ENCODE assay signal across 1 cellular context in the genomic region with DNA sequence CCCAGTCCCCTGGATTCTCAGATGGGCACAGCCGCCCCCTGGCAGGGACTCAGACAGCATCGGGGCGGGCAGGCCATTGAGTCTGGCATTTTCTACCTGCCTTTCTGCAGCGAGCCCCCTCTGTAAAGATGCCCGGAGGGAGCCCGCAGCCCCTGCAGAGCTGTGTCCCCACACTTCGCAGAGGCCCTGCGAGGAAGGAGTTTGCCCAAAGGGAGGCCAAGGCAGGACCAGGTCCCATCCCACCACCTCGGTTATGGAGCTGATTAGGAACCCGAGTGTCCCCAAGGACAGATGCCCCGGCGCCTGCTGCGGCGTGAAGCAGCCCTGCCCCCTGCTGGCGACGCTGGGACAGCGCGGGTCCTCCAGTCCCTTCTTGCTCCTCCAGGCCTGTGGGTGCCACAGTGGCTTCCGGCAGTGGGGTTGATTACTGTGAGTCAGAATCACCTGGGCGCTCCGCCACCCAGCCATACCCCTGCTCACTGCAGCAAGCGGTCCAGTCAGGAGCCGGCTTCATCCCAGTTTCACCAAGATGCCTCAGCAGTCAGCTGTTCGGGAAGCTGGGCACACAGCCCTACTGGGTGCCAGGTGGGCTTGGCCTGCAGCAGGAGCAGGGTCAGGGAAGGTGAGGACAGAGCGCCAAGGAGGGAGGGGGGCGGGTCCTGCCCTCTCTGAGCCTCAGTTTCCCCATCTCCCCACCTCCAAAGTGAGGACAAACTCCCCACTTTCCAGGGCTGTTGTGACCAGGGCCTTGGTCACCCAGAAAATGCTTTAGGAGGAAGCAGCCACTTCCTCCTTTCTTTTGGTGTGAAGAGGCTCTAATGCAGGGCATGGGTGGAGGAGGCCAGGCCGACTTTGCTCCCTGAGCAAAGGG.
A peak's percentile ranks its signal among the peaks of the same experiment; 100 is the strongest.
TF ChIP-seq lines count a peak whose summit lies in the region.

No MANE protein-coding gene starts in this region.

TF ChIP-seq in GM12878, 131 proteins besides CTCF, POLR2A, EP300 and RAD21 (continued from another document):
- TF ChIP-seq, protein P1, sequence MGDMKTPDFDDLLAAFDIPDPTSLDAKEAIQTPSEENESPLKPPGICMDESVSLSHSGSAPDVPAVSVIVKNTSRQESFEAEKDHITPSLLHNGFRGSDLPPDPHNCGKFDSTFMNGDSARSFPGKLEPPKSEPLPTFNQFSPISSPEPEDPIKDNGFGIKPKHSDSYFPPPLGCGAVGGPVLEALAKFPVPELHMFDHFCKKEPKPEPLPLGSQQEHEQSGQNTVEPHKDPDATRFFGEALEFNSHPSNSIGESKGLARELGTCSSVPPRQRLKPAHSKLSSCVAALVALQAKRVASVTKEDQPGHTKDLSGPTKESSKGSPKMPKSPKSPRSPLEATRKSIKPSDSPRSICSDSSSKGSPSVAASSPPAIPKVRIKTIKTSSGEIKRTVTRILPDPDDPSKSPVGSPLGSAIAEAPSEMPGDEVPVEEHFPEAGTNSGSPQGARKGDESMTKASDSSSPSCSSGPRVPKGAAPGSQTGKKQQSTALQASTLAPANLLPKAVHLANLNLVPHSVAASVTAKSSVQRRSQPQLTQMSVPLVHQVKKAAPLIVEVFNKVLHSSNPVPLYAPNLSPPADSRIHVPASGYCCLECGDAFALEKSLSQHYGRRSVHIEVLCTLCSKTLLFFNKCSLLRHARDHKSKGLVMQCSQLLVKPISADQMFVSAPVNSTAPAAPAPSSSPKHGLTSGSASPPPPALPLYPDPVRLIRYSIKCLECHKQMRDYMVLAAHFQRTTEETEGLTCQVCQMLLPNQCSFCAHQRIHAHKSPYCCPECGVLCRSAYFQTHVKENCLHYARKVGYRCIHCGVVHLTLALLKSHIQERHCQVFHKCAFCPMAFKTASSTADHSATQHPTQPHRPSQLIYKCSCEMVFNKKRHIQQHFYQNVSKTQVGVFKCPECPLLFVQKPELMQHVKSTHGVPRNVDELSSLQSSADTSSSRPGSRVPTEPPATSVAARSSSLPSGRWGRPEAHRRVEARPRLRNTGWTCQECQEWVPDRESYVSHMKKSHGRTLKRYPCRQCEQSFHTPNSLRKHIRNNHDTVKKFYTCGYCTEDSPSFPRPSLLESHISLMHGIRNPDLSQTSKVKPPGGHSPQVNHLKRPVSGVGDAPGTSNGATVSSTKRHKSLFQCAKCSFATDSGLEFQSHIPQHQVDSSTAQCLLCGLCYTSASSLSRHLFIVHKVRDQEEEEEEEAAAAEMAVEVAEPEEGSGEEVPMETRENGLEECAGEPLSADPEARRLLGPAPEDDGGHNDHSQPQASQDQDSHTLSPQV (IDR thresholded peaks at IDR 0.05): 0 out of 2 replicates have a peak, but pooled peaks have one; percentile 34
- TF ChIP-seq HDAC2 (IDR thresholded peaks at IDR 0.05) (no peak), NBN (IDR thresholded peaks at IDR 0.05) (0 out of 2 replicates have a peak, but pooled peaks have one; percentile 48), RB1 (IDR thresholded peaks at IDR 0.05; ENCODE audit: borderline replicate concordance) (peak; percentile 69; the same call in 1 of the 2 replicates), RUNX3 (IDR thresholded peaks at IDR 0.05; ENCODE audit: low read length) (peak; percentile 33; the same call in 1 of the 2 replicates), CHD4 (IDR thresholded peaks at IDR 0.05) (no peak), RCOR1 (conservative IDR thresholded peaks at IDR 0.05; ENCODE audit: low read depth, low read length) (0 out of 2 replicates have a peak, but pooled peaks have one; percentile 65), SP1 (IDR thresholded peaks at IDR 0.05; ENCODE audit: low read depth, low read length) (peak; percentile 32), SMC3 (IDR thresholded peaks at IDR 0.05; ENCODE audit: borderline replicate concordance, low read length) (peak; percentile 99), STAT1 (conservative IDR thresholded peaks at IDR 0.05) (peak; percentile 74; the same call in 1 of the 2 replicates), GATAD2B (conservative IDR thresholded peaks at IDR 0.05; ENCODE audit: low read depth) (0 out of 2 replicates have a peak, but pooled peaks have one; percentile 20)
- TF ChIP-seq, protein P2, sequence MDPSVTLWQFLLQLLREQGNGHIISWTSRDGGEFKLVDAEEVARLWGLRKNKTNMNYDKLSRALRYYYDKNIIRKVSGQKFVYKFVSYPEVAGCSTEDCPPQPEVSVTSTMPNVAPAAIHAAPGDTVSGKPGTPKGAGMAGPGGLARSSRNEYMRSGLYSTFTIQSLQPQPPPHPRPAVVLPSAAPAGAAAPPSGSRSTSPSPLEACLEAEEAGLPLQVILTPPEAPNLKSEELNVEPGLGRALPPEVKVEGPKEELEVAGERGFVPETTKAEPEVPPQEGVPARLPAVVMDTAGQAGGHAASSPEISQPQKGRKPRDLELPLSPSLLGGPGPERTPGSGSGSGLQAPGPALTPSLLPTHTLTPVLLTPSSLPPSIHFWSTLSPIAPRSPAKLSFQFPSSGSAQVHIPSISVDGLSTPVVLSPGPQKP (IDR thresholded peaks at IDR 0.05; ENCODE audit: low read depth, low read length): 0 out of 2 replicates have a peak, but pooled peaks have one; percentile 16
